ENCODE assay signal across 11 cellular contexts in the genomic region with DNA sequence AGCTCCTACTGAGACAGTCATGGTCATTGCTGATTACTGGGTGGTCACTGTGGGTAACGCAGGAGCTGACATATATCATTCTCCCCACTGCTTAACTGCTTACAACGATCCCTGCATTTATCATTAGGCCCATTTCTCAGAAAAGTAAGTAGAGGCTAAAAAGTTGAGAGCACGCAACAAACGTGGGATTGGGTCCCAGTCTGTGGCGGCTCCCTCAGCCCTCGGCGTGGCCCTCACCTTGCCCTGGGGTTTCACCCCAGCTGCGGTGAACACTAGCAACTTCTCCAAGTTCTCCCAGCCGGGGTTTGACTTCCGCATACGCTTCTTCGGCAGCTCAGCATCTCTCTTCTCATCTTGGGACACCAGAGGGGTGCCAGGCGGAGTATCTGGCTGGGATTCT. TPM values are rescaled to one million over a fixed set of nuclear protein-coding genes. Genes with fewer than 3 reads are reported as not detected.
DNase-seq lines count a peak whose midpoint lies in the region; ATAC-seq, FAIRE-seq and TF ChIP-seq lines count a peak whose summit lies in the region.
"Had no signal": no experiment of that assay in that cellular context is flagged by ENCODE, and none has a peak within 500 bp of the region (broad histone marks: within the 10 kb centered on the region; RNA-seq: fewer than 3 reads in every experiment).

No MANE protein-coding gene starts in this region.

- no peak overlapping the region for H3K27ac Mint-ChIP-seq in activated T-helper 1 cell treated with anti-CD3 and anti-CD28 coated beads, Interleukin-12 subunit alpha, Interleukin-12 subunit beta, Interleukin-2, Interleukin-4 antibody, amounts not matched to agents 30 ng/mL and 10 ng/mL and 1 ng/mL, durations not matched to agents 14 hours and 24 hours and 36 hours
- no peak overlapping the region for H3K27ac Mint-ChIP-seq in neural progenitor cell
- H3K27ac Mint-ChIP-seq: activated naive CD8-positive, alpha-beta T cell treated with anti-CD3 and anti-CD28 coated beads for 36 hours; CD8-positive, alpha-beta T cell; stimulated activated memory B cell treated with anti-CD40 and anti-IgM and Interleukin-4, amounts not matched to agents 10 μg/mL and 1 μg/mL and 100 μg/mL, for 72 hours had no signal

- no peak overlapping the region for H3K9ac ChIP-seq in neural progenitor cell

- H3K27me3 Mint-ChIP-seq in activated T-helper 1 cell treated with anti-CD3 and anti-CD28 coated beads, Interleukin-12 subunit alpha, Interleukin-12 subunit beta, Interleukin-2, Interleukin-4 antibody, amounts not matched to agents 30 ng/mL and 10 ng/mL and 1 ng/mL, durations not matched to agents 14 hours and 24 hours and 36 hours (ENCODE audit: insufficient read depth): no peaks in the 10 kb centered on the region
- H3K27me3 Mint-ChIP-seq in neural progenitor cell (ENCODE audit: insufficient read depth, low read depth): peaks cover 14% of the 10 kb centered on the region
- H3K27me3 Mint-ChIP-seq: activated naive CD8-positive, alpha-beta T cell treated with anti-CD3 and anti-CD28 coated beads for 36 hours; stimulated activated memory B cell treated with anti-CD40 and anti-IgM and Interleukin-4, amounts not matched to agents 10 μg/mL and 1 μg/mL and 100 μg/mL, for 72 hours had no signal

- no peaks in the 10 kb centered on the region for H3K36me3 ChIP-seq in neural progenitor cell

- no peak overlapping the region for H2AFZ ChIP-seq in neural progenitor cell (replicated peaks)

- FAIRE-seq in HTR-8/SVneo (lab: Jason Lieb, UNC): peak; percentile 31

- H3K9me3 Mint-ChIP-seq in activated T-helper 1 cell treated with anti-CD3 and anti-CD28 coated beads, Interleukin-12 subunit alpha, Interleukin-12 subunit beta, Interleukin-2, Interleukin-4 antibody, amounts not matched to agents 30 ng/mL and 10 ng/mL and 1 ng/mL, durations not matched to agents 14 hours and 24 hours and 36 hours: no peaks in the 10 kb centered on the region
- no peaks in the 10 kb centered on the region for H3K9me3 Mint-ChIP-seq in neural progenitor cell
- H3K9me3 Mint-ChIP-seq: activated naive CD8-positive, alpha-beta T cell treated with anti-CD3 and anti-CD28 coated beads for 36 hours; CD8-positive, alpha-beta T cell; stimulated activated memory B cell treated with anti-CD40 and anti-IgM and Interleukin-4, amounts not matched to agents 10 μg/mL and 1 μg/mL and 100 μg/mL, for 72 hours had no signal

- H3K4me3 Mint-ChIP-seq in activated T-helper 1 cell treated with anti-CD3 and anti-CD28 coated beads, Interleukin-12 subunit alpha, Interleukin-12 subunit beta, Interleukin-2, Interleukin-4 antibody, amounts not matched to agents 30 ng/mL and 10 ng/mL and 1 ng/mL, durations not matched to agents 14 hours and 24 hours and 36 hours: peak overlapping the region; percentile 62
- peak overlapping the region; percentile 46 for H3K4me3 Mint-ChIP-seq in neural progenitor cell
- H3K4me3 Mint-ChIP-seq: CD8-positive, alpha-beta T cell; stimulated activated memory B cell treated with anti-CD40 and anti-IgM and Interleukin-4, amounts not matched to agents 10 μg/mL and 1 μg/mL and 100 μg/mL, for 72 hours had no signal

- no peak for ATAC-seq in activated CD4-positive, CD25-positive, alpha-beta regulatory T cell treated with anti-CD3 and anti-CD28 coated beads, Interleukin-2, amount 50 U/mL, for 24 hours
- ATAC-seq in HG02970 (IDR thresholded peaks at IDR 0.05; ENCODE audit: low FRiP score, unreplicated experiment): no peak
- ATAC-seq in HG03378 (IDR thresholded peaks at IDR 0.05; ENCODE audit: unreplicated experiment): no peak
- ATAC-seq: CD8-positive, alpha-beta T cell; stimulated activated memory B cell treated with anti-CD40 and anti-IgM and Interleukin-4, amounts not matched to agents 10 μg/mL and 1 μg/mL and 100 μg/mL, for 72 hours had no signal

- H3K4me1 Mint-ChIP-seq in activated T-helper 1 cell treated with anti-CD3 and anti-CD28 coated beads, Interleukin-12 subunit alpha, Interleukin-12 subunit beta, Interleukin-2, Interleukin-4 antibody, amounts not matched to agents 30 ng/mL and 10 ng/mL and 1 ng/mL, durations not matched to agents 14 hours and 24 hours and 36 hours (ENCODE audit: low read depth): peaks cover 20% of the 10 kb centered on the region
- H3K4me1 Mint-ChIP-seq in neural progenitor cell: peaks cover 50% of the 10 kb centered on the region

- peak overlapping the region; percentile 96; the same call in 1 of the 2 replicates for H3K27ac ChIP-seq in C4-2B
- H3K27ac ChIP-seq in neural progenitor cell: no peak overlapping the region

- peak overlapping the region; percentile 89 for H3K4me2 ChIP-seq in neural progenitor cell

- H3K79me2 ChIP-seq in neural progenitor cell (ENCODE audit: low read depth): peaks cover 38% of the 10 kb centered on the region

- H3K4me1 ChIP-seq in neural progenitor cell: peaks cover 9% of the 10 kb centered on the region

- no peak for DNase-seq in HTR-8/SVneo (ENCODE audit: insufficient read length, low spot score)
- no peak for DNase-seq in activated T-helper 1 cell treated with anti-CD3 and anti-CD28 coated beads, Interleukin-12 subunit alpha, Interleukin-12 subunit beta, Interleukin-2, Interleukin-4 antibody, amounts not matched to agents 30 ng/mL and 10 ng/mL and 1 ng/mL, durations not matched to agents 14 hours and 24 hours and 36 hours (ENCODE audit: low spot score)
- no peak for DNase-seq in neural progenitor cell (ENCODE audit: low spot score)
- no peak for DNase-seq in SIG-M5 treated with dmso at 0.1 percent for 504 hours (lab: John Stamatoyannopoulos, UW; ENCODE audit: unreplicated experiment)

- H3K4me3 ChIP-seq in neural progenitor cell: peak overlapping the region; percentile 72

- H3K27me3 ChIP-seq in neural progenitor cell: no peaks in the 10 kb centered on the region

- H3K9me3 ChIP-seq in neural progenitor cell (ENCODE audit: low read depth): no peaks in the 10 kb centered on the region

- intact Hi-C loops in activated T-helper 1 cell treated with anti-CD3 and anti-CD28 coated beads, Interleukin-12 subunit alpha, Interleukin-12 subunit beta, Interleukin-2, Interleukin-4 antibody, amounts not matched to agents 30 ng/mL and 10 ng/mL and 1 ng/mL, durations not matched to agents 14 hours and 24 hours and 36 hours (cut with micrococcal nuclease): no loop called here

- peaks cover 29% of the 10 kb centered on the region for H3K36me3 Mint-ChIP-seq in activated T-helper 1 cell treated with anti-CD3 and anti-CD28 coated beads, Interleukin-12 subunit alpha, Interleukin-12 subunit beta, Interleukin-2, Interleukin-4 antibody, amounts not matched to agents 30 ng/mL and 10 ng/mL and 1 ng/mL, durations not matched to agents 14 hours and 24 hours and 36 hours (ENCODE audit: low read depth)
- H3K36me3 Mint-ChIP-seq in neural progenitor cell: peaks cover 23% of the 10 kb centered on the region

- H4K20me1 ChIP-seq in neural progenitor cell (ENCODE audit: low read depth): peaks cover 55% of the 10 kb centered on the region

- peaks cover 88% of the 10 kb centered on the region for H3F3A ChIP-seq in neural progenitor cell (ENCODE audit: low read depth)

- no peak for TF ChIP-seq CTCF in C4-2B (conservative IDR thresholded peaks at IDR 0.05)
- no peak for TF ChIP-seq CTCF in neural progenitor cell (IDR thresholded peaks at IDR 0.05)

RNA-seq across cellular contexts. Expression of gene PNKP, which starts 2.5 kb away (rescaled TPM):
- total RNA-seq in activated T-helper 1 cell treated with anti-CD3 and anti-CD28 coated beads, Interleukin-12 subunit alpha, Interleukin-12 subunit beta, Interleukin-2, Interleukin-4 antibody, amounts not matched to agents 30 ng/mL and 10 ng/mL and 1 ng/mL, durations not matched to agents 14 hours and 24 hours and 36 hours: 138 and 141 TPM in 2 replicates
- total RNA-seq in neural progenitor cell (ENCODE audit: low replicate concordance): 41.1 and 72.4 TPM in 2 replicates

RNA-seq across cellular contexts. Expression of gene AKT1S1, which starts 12.3 kb away (rescaled TPM):
- 32.1 and 32.2 TPM in 2 replicates for total RNA-seq in activated T-helper 1 cell treated with anti-CD3 and anti-CD28 coated beads, Interleukin-12 subunit alpha, Interleukin-12 subunit beta, Interleukin-2, Interleukin-4 antibody, amounts not matched to agents 30 ng/mL and 10 ng/mL and 1 ng/mL, durations not matched to agents 14 hours and 24 hours and 36 hours
- 2.3 and 13.6 TPM in 2 replicates for total RNA-seq in neural progenitor cell (ENCODE audit: low replicate concordance)

RNA-seq across cellular contexts. Expression of gene TBC1D17, which starts 12.6 kb away (rescaled TPM):
- 38.7 and 41.8 TPM in 2 replicates for total RNA-seq in activated T-helper 1 cell treated with anti-CD3 and anti-CD28 coated beads, Interleukin-12 subunit alpha, Interleukin-12 subunit beta, Interleukin-2, Interleukin-4 antibody, amounts not matched to agents 30 ng/mL and 10 ng/mL and 1 ng/mL, durations not matched to agents 14 hours and 24 hours and 36 hours
- total RNA-seq in neural progenitor cell (ENCODE audit: low replicate concordance): 10.4 and 15.9 TPM in 2 replicates

RNA-seq across cellular contexts. Expression of gene PTOV1, which starts 13.9 kb away (rescaled TPM):
- total RNA-seq in activated T-helper 1 cell treated with anti-CD3 and anti-CD28 coated beads, Interleukin-12 subunit alpha, Interleukin-12 subunit beta, Interleukin-2, Interleukin-4 antibody, amounts not matched to agents 30 ng/mL and 10 ng/mL and 1 ng/mL, durations not matched to agents 14 hours and 24 hours and 36 hours: 107 and 113 TPM in 2 replicates
- 63.5 and 218 TPM in 2 replicates for total RNA-seq in neural progenitor cell (ENCODE audit: low replicate concordance)

RNA-seq across cellular contexts. Expression of gene IL4I1, which starts 31.8 kb away (rescaled TPM):
- 50.0 and 51.5 TPM in 2 replicates for total RNA-seq in activated T-helper 1 cell treated with anti-CD3 and anti-CD28 coated beads, Interleukin-12 subunit alpha, Interleukin-12 subunit beta, Interleukin-2, Interleukin-4 antibody, amounts not matched to agents 30 ng/mL and 10 ng/mL and 1 ng/mL, durations not matched to agents 14 hours and 24 hours and 36 hours
- total RNA-seq in neural progenitor cell (ENCODE audit: low replicate concordance): 0.56 TPM in 1 of 2 replicates, not detected in the other
